ENCODE assay signal across 1 cellular context in the genomic region with DNA sequence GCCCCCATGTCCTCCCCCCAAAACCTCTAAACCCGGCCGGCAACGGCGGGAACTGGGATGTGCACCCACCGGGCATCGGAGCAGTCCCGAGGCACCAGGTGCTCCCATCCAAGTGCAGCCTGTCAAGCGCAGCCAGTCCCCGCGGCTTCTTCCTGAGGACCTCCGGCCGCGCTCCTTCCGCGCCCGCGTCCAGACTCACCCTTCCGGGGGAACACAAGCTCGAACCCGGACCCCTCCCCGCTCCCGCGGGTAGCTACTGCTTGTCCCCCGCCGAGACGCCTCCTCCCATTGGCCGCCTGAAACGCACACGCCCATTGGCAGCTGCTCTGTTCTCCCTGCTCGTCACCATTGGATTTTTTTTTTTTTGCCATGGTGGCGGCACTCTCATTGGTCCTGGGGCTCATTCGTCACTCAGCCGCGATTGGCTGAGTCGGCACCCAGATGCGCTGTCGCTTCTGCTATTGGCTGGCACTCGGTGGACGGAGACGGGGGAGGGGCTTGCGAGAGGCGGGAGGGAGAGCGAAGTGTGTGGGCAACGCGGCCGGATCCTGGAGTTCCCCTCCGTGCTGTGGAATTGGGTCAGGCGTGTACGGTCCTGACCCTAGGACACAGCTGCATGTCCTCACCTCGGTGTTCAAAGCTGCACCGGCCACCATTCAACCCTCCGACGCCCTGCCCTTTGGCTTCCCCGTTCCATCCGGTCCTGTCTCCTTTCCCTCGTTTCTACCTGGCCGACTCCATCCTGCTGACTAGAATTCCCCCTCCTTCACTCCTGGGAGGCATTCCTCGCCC.
A peak's percentile ranks its signal among the peaks of the same experiment; 100 is the strongest.
TF ChIP-seq lines count a peak whose summit lies in the region.

Gene TYK2, minus strand, starts transcription at position 262 of the 792 bp plus-strand sequence. CDS start 2,166 bp downstream, outside the sequence.

TF ChIP-seq in K562, 482 proteins besides CTCF, POLR2A, EP300 and RAD21 (continued from another document and continues in another):
- TF ChIP-seq ZBTB34 (CRISPR knock-in tag; IDR thresholded peaks at IDR 0.05) (no peak), ZNF778 (CRISPR knock-in tag; IDR thresholded peaks at IDR 0.05) (no peak), PHF8 (IDR thresholded peaks at IDR 0.05; ENCODE audit: borderline replicate concordance, low read length) (peak; percentile 92; the same call in 1 of the 2 replicates), MBD1 (CRISPR knock-in tag; IDR thresholded peaks at IDR 0.05) (no peak), TSC22D4 (tag; IDR thresholded peaks at IDR 0.05) (no peak), ELF1 (tag; IDR thresholded peaks at IDR 0.05) (peak; percentile 75), TARDBP (IDR thresholded peaks at IDR 0.05) (peak; percentile 90; the same call in 1 of the 2 replicates), NFE2L1 (tag; IDR thresholded peaks at IDR 0.05; ENCODE audit: borderline replicate concordance, low read depth) (no peak), ZNF717 (CRISPR knock-in tag; IDR thresholded peaks at IDR 0.05) (no peak), BRF1 (IDR thresholded peaks at IDR 0.05; ENCODE audit: borderline replicate concordance, extremely low read depth, insufficient read length) (no peak), BMI1 (IDR thresholded peaks at IDR 0.05; ENCODE audit: low read length) (no peak), CHD7 (IDR thresholded peaks at IDR 0.05; ENCODE audit: low read depth, low read length) (no peak), NFE2 (IDR thresholded peaks at IDR 0.05; ENCODE audit: low read depth) (no peak), TCF7 (IDR thresholded peaks at IDR 0.05; ENCODE audit: borderline replicate concordance) (no peak), EZH2 (IDR thresholded peaks at IDR 0.05; ENCODE audit: borderline replicate concordance, low read depth, low read length) (no peak), ZNF384 (IDR thresholded peaks at IDR 0.05; ENCODE audit: low read depth, low read length) (peak; percentile 100), MCM5 (IDR thresholded peaks at IDR 0.05; ENCODE audit: low read depth) (no peak), PTBP1 (IDR thresholded peaks at IDR 0.05; ENCODE audit: low read depth, low read length) (no peak), ZNF143 (CRISPR knock-in tag; IDR thresholded peaks at IDR 0.05) (no peak), E2F4 (CRISPR knock-in tag; IDR thresholded peaks at IDR 0.05; ENCODE audit: low read depth) (no peak), TAF9B (IDR thresholded peaks at IDR 0.05; ENCODE audit: partially characterized antibody) (peak; percentile 62), ZNF316 (IDR thresholded peaks at IDR 0.05) (peak; percentile 93), EWSR1 (IDR thresholded peaks at IDR 0.05; ENCODE audit: borderline replicate concordance, low read depth, partially characterized antibody) (no peak), TCF3 (CRISPR knock-in tag; IDR thresholded peaks at IDR 0.05) (no peak; the same call in 1 of the 2 replicates), ZNF41 (CRISPR knock-in tag; conservative IDR thresholded peaks at IDR 0.05) (no peak), HNRNPK (IDR thresholded peaks at IDR 0.05; ENCODE audit: low read depth, low read length, poor library complexity, severe bottlenecking) (no peak), NCOA2 (IDR thresholded peaks at IDR 0.05; ENCODE audit: partially characterized antibody in 2 of 2) (no peak), RFX7 (CRISPR knock-in tag; IDR thresholded peaks at IDR 0.05) (peak; percentile 45; the same call in 1 of the 2 replicates), ZKSCAN8 (CRISPR knock-in tag; IDR thresholded peaks at IDR 0.05) (peak; percentile 99), MED1 (CRISPR knock-in tag; IDR thresholded peaks at IDR 0.05; ENCODE audit: borderline replicate concordance) (no peak), CHD2 (IDR thresholded peaks at IDR 0.05; ENCODE audit: low read depth, low read length) (peak; percentile 89), SOX6 (IDR thresholded peaks at IDR 0.05) (peak; percentile 13; the same call in 1 of the 2 replicates), ZNF644 (tag; IDR thresholded peaks at IDR 0.05; ENCODE audit: low read depth) (no peak)
- TF ChIP-seq, protein P1, sequence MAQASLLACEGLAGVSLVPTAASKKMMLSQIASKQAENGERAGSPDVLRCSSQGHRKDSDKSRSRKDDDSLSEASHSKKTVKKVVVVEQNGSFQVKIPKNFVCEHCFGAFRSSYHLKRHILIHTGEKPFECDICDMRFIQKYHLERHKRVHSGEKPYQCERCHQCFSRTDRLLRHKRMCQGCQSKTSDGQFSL (CRISPR knock-in tag; IDR thresholded peaks at IDR 0.05), result no peak
- TF ChIP-seq, protein P1 (tag; IDR thresholded peaks at IDR 0.05), result no peak
- TF ChIP-seq, protein P2, sequence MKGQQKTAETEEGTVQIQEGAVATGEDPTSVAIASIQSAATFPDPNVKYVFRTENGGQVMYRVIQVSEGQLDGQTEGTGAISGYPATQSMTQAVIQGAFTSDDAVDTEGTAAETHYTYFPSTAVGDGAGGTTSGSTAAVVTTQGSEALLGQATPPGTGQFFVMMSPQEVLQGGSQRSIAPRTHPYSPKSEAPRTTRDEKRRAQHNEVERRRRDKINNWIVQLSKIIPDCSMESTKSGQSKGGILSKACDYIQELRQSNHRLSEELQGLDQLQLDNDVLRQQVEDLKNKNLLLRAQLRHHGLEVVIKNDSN (CRISPR knock-in tag; IDR thresholded peaks at IDR 0.05), result no peak; the same call in none of the 2 replicates
- TF ChIP-seq, protein P3, sequence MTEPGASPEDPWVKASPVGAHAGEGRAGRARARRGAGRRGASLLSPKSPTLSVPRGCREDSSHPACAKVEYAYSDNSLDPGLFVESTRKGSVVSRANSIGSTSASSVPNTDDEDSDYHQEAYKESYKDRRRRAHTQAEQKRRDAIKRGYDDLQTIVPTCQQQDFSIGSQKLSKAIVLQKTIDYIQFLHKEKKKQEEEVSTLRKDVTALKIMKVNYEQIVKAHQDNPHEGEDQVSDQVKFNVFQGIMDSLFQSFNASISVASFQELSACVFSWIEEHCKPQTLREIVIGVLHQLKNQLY (CRISPR knock-in tag; conservative IDR thresholded peaks at IDR 0.05), result no peak
- TF ChIP-seq, protein P4, sequence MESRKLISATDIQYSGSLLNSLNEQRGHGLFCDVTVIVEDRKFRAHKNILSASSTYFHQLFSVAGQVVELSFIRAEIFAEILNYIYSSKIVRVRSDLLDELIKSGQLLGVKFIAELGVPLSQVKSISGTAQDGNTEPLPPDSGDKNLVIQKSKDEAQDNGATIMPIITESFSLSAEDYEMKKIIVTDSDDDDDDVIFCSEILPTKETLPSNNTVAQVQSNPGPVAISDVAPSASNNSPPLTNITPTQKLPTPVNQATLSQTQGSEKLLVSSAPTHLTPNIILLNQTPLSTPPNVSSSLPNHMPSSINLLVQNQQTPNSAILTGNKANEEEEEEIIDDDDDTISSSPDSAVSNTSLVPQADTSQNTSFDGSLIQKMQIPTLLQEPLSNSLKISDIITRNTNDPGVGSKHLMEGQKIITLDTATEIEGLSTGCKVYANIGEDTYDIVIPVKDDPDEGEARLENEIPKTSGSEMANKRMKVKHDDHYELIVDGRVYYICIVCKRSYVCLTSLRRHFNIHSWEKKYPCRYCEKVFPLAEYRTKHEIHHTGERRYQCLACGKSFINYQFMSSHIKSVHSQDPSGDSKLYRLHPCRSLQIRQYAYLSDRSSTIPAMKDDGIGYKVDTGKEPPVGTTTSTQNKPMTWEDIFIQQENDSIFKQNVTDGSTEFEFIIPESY (CRISPR knock-in tag; IDR thresholded peaks at IDR 0.05), result peak; percentile 55; the same call in 1 of the 2 replicates
